Comparison of ENCODE assay signal across 8 cellular contexts in genomic region chr1:202348005-202348508, GRCh38. TPM values are rescaled to one million over a fixed set of nuclear protein-coding genes. Genes with fewer than 3 reads are reported as not detected.
A peak's percentile ranks its signal among the peaks of the same experiment; 100 is the strongest.
DNase-seq lines count a peak whose midpoint lies in the region; ATAC-seq and TF ChIP-seq lines count a peak whose summit lies in the region.

No MANE protein-coding gene starts in this region.

- intact Hi-C loops in CD14-positive monocyte (cut with micrococcal nuclease), result loop anchor here in 1 of 2 donors (10.0 kb wide), 1 partner anchor 537 kb away; the partner anchor contains the start of gene RABIF

- peaks cover 0 to 4% of the 10 kb centered on the region in 2 donors for H3K36me3 Mint-ChIP-seq in CD14-positive monocyte
- no peaks in the 10 kb centered on the region for H3K36me3 Mint-ChIP-seq in HFFc6 (ENCODE audit: low read depth)
- no peaks in the 10 kb centered on the region for H3K36me3 Mint-ChIP-seq in nephron progenitor cell (ENCODE audit: low read depth)

- H3K27ac Mint-ChIP-seq in CD14-positive monocyte, result peak overlapping the region in 5 of 7 donors; percentile 90 to 97 (median 94)
- peak overlapping the region; percentile 99 for H3K27ac Mint-ChIP-seq in HFFc6
- no peak overlapping the region for H3K27ac Mint-ChIP-seq in nephron progenitor cell

- DNase-seq in CD14-positive monocyte (ENCODE audit: low spot score) (no peak), HFFc6 (no peak), nephron progenitor cell (no peak), cerebellar cortex (ENCODE audit: low spot score) (no peak), erythroblast (lab: John Stamatoyannopoulos, UW) (no peak)

- H3K4me3 Mint-ChIP-seq in CD14-positive monocyte (peak overlapping the region in 1 of 2 donors; percentile 97), HFFc6 (peak overlapping the region; percentile 93), nephron progenitor cell (peak overlapping the region; percentile 94)

- no peak for TF ChIP-seq POLR2A in erythroblast (IDR thresholded peaks at IDR 0.05; ENCODE audit: low read length)

- H3K27me3 Mint-ChIP-seq in CD14-positive monocyte (ENCODE audit: low read depth in 3 of 3) (peaks cover 0 to 3% (median 1%) of the 10 kb centered on the region in 3 donors), HFFc6 (ENCODE audit: insufficient read depth) (no peaks in the 10 kb centered on the region), nephron progenitor cell (ENCODE audit: low read depth, poor library complexity) (peaks cover 9% of the 10 kb centered on the region)

- H3K4me1 Mint-ChIP-seq in CD14-positive monocyte (peaks cover 34% of the 10 kb centered on the region), HFFc6 (ENCODE audit: low read depth) (peaks cover 30% of the 10 kb centered on the region), nephron progenitor cell (peaks cover 35% of the 10 kb centered on the region)

- no peak for ATAC-seq in GM21723 (IDR thresholded peaks at IDR 0.05; ENCODE audit: unreplicated experiment)
- no peak for ATAC-seq in GM19324 (IDR thresholded peaks at IDR 0.05; ENCODE audit: low FRiP score, unreplicated experiment)

- peak overlapping the region; percentile 85 for H3K27ac ChIP-seq in angular gyrus (ENCODE audit: low read depth, low read length)

- TF ChIP-seq CTCF in CD14-positive monocyte (IDR thresholded peaks at IDR 0.05) (no peak), HFFc6 (IDR thresholded peaks at IDR 0.05) (no peak), nephron progenitor cell (IDR thresholded peaks at IDR 0.05) (no peak)

- no peaks in the 10 kb centered on the region for H3K9me3 Mint-ChIP-seq in CD14-positive monocyte
- no peaks in the 10 kb centered on the region for H3K9me3 Mint-ChIP-seq in HFFc6
- no peaks in the 10 kb centered on the region for H3K9me3 Mint-ChIP-seq in nephron progenitor cell

RNA-seq across cellular contexts. Expression of gene PPP1R12B, which starts 0.4 kb away (rescaled TPM):
- 1 to 10 TPM; 1.3 to 1.7 TPM for polyA plus RNA-seq in CD14-positive monocyte
- 1 to 10 TPM; 5.3 to 9.9 (median 6.9) TPM for total RNA-seq in HFFc6 (2021; fragmentation: NEBNext Ultra II Directional; extraction: Animal tissue kit (Norgen Biotek cat#: 25700))

RNA-seq across cellular contexts. Expression of gene UBE2T, which starts 6.3 kb away (rescaled TPM):
- polyA plus RNA-seq in CD14-positive monocyte, result 1 to 10 TPM in 1 of 2 donors, under 1 TPM in 1; 0.38 to 1.3 TPM
- total RNA-seq in HFFc6 (2021; fragmentation: NEBNext Ultra II Directional; extraction: Animal tissue kit (Norgen Biotek cat#: 25700)), result 10 to 100 TPM; 17.5 to 47.5 (median 40.3) TPM
